ENCODE assay signal across 18 cellular contexts in genomic region chr10:80581469-80581835, GRCh38. TPM values are rescaled to one million over a fixed set of nuclear protein-coding genes. Genes with fewer than 3 reads are reported as not detected.
"Had no signal": no experiment of that assay in that cellular context is flagged by ENCODE, and none has a peak within 500 bp of the region (broad histone marks: within the 10 kb centered on the region; RNA-seq: fewer than 3 reads in every experiment).

No MANE protein-coding gene starts in this region.

- H3K27ac ChIP-seq: body of pancreas, heart left ventricle, sigmoid colon, VCaP had no signal

- H3K4me1 Mint-ChIP-seq: endodermal cell had no signal

- H3K27ac Mint-ChIP-seq: activated CD8-positive, alpha-beta T cell treated with anti-CD3 and anti-CD28 coated beads for 36 hours; activated T-helper 2 cell treated with anti-CD3 and anti-CD28 coated beads, Interferon-gamma antibody, Interleukin-2, Interleukin-4, amounts not matched to agents 10 μg/mL and 5 μg/mL and 100 μg/mL, durations not matched to agents 14 hours and 24 hours and 36 hours; endodermal cell; memory B cell; nephron progenitor cell; stimulated activated naive CD8-positive, alpha-beta T cell treated with anti-CD3 and anti-CD28 coated beads, Interleukin-15, Interleukin-2, amounts not matched to agents 100 ng/mL and 50 ng/mL, for 24 hours had no signal

- H3K36me3 Mint-ChIP-seq: memory B cell had no signal

- H3K9me3 Mint-ChIP-seq: activated CD8-positive, alpha-beta T cell treated with anti-CD3 and anti-CD28 coated beads for 36 hours; activated T-helper 2 cell treated with anti-CD3 and anti-CD28 coated beads, Interferon-gamma antibody, Interleukin-2, Interleukin-4, amounts not matched to agents 10 μg/mL and 5 μg/mL and 100 μg/mL, durations not matched to agents 14 hours and 24 hours and 36 hours; memory B cell; stimulated activated naive CD8-positive, alpha-beta T cell treated with anti-CD3 and anti-CD28 coated beads, Interleukin-15, Interleukin-2, amounts not matched to agents 100 ng/mL and 50 ng/mL, for 24 hours had no signal

- H3K4me1 ChIP-seq: body of pancreas, sigmoid colon had no signal

- H3K4me3 ChIP-seq: body of pancreas, heart left ventricle, sigmoid colon had no signal

- ATAC-seq: activated CD8-positive, alpha-beta T cell treated with anti-CD3 and anti-CD28 coated beads for 36 hours; body of pancreas; esophagus mucosa had no signal

- H3K27me3 ChIP-seq: body of pancreas, heart left ventricle, sigmoid colon had no signal

- H3K4me3 Mint-ChIP-seq: activated CD8-positive, alpha-beta T cell treated with anti-CD3 and anti-CD28 coated beads for 36 hours; endodermal cell; memory B cell; nephron progenitor cell; stimulated activated naive CD8-positive, alpha-beta T cell treated with anti-CD3 and anti-CD28 coated beads, Interleukin-15, Interleukin-2, amounts not matched to agents 100 ng/mL and 50 ng/mL, for 24 hours had no signal

- DNase-seq: activated CD4-positive, alpha-beta T cell treated with anti-CD3 and anti-CD28 coated beads for 4 hours; activated CD8-positive, alpha-beta T cell treated with anti-CD3 and anti-CD28 coated beads for 36 hours; activated naive CD4-positive, alpha-beta T cell treated with anti-CD3 and anti-CD28 coated beads, Interleukin-2, amount 50 U/mL, for 16 hours; activated T-cell treated with anti-CD3 and anti-CD28 coated beads for 4 hours; body of pancreas; endodermal cell; heart left ventricle; nephron progenitor cell; sigmoid colon; stimulated activated CD4-positive, alpha-beta T cell treated with anti-CD3 and anti-CD28 coated beads, Interleukin-2, amount 100 ng/mL, for 48 hours; T-helper 2 cell had no signal

- H3K27me3 Mint-ChIP-seq: activated CD8-positive, alpha-beta T cell treated with anti-CD3 and anti-CD28 coated beads for 36 hours had no signal

- H3K36me3 ChIP-seq: heart left ventricle, sigmoid colon had no signal

RNA-seq across cellular contexts. Expression of gene SH2D4B, which starts 43.8 kb away (rescaled TPM):
- total RNA-seq: fibroblast of villous mesenchyme, pulmonary artery endothelial cell had no signal
- polyA plus RNA-seq: heart left ventricle had no signal
